In the genomic region with DNA sequence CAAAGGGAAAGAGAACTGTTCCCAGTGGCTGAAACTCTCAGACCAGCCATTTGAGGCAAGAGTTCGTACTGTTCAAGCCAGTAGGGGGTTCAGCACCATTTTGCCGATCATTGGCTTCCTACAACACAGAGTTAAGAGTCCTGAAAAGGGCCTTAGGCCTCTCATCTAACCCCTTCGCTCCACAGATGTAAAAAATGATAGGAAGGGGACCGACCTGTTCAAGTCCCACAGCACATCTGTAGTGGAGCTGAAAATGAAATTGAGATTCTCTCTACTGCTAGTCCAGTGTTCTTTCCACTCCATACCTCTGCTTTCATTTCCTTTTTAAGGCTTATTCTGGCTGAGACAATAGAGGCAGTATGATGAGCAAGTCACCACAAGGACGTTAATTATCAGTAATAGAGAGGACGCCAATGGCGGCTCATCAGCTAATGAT, we compare ENCODE assay signal across 9 cellular contexts. TPM values are rescaled to one million over a fixed set of nuclear protein-coding genes. Genes with fewer than 3 reads are reported as not detected.
A peak's percentile ranks its signal among the peaks of the same experiment; 100 is the strongest.
DNase-seq lines count a peak whose midpoint lies in the region; ATAC-seq and TF ChIP-seq lines count a peak whose summit lies in the region.
"Had no signal": no experiment of that assay in that cellular context is flagged by ENCODE, and none has a peak within 500 bp of the region (broad histone marks: within the 10 kb centered on the region; RNA-seq: fewer than 3 reads in every experiment).

No MANE protein-coding gene starts in this region.

- no peak for DNase-seq in AG04449 (ENCODE audit: low read depth, low spot score)
- DNase-seq in SK-MEL-5 (ENCODE audit: low read depth, low spot score): peak; percentile 53
- DNase-seq in left lung: no peak
- no peak for DNase-seq in stimulated activated naive CD4-positive, alpha-beta T cell (lab: John Stamatoyannopoulos, UW)
- no peak for DNase-seq in activated CD4-positive, alpha-beta T cell treated with anti-CD3 and anti-CD28 coated beads for 36 hours
- DNase-seq in kidney glomerular epithelial cell (lab: John Stamatoyannopoulos, UW): no peak
- no peak for DNase-seq in effector CD4-positive, alpha-beta T cell

- POLR2A ChIA-PET in AG04449 (lab: Yijun Ruan, JAX): interaction anchor here (0.6 to 2.1 kb wide), 5 partner anchors 10 to 64 kb away, joined by 3 to 8 read pairs (median 5); no protein-coding TSS in a partner anchor
- POLR2A ChIA-PET in activated CD4-positive, alpha-beta T cell treated with anti-CD3 and anti-CD28 coated beads for 36 hours (lab: Charles Lee): no interaction called here

- no peaks in the 10 kb centered on the region for H3K4me1 ChIP-seq in left lung

- peak overlapping the region; percentile 85 for H3K4me3 ChIP-seq in AG04449 (ENCODE audit: low read depth, low read length)
- H3K4me3 ChIP-seq in left lung: peak overlapping the region; percentile 19 to 29

- H3K9me3 Mint-ChIP-seq in activated CD4-positive, alpha-beta T cell treated with anti-CD3 and anti-CD28 coated beads for 36 hours (ENCODE audit: low read depth): no peaks in the 10 kb centered on the region

- no peaks in the 10 kb centered on the region for H3K9me3 ChIP-seq in left lung
- H3K9me3 ChIP-seq: neutrophil had no signal

- in situ Hi-C loops in SK-MEL-5 (cut with HindIII; ENCODE audit: low pct_unique_long_range_greater_than_20kb, low sequenced_read_pairs): no loop called here

- no peaks in the 10 kb centered on the region for H3K36me3 Mint-ChIP-seq in activated CD4-positive, alpha-beta T cell treated with anti-CD3 and anti-CD28 coated beads for 36 hours (ENCODE audit: low read depth)

- TF ChIP-seq CTCF in AG04449 (IDR thresholded peaks at IDR 0.05; ENCODE audit: insufficient read depth, low read length, missing control alignments) (peak; percentile 33), left lung (IDR thresholded peaks at IDR 0.05) (no peak)

- peak; percentile 60 for ATAC-seq in GM21526 (IDR thresholded peaks at IDR 0.05; ENCODE audit: low FRiP score, unreplicated experiment)
- no peak for ATAC-seq in left lung
- no peak for ATAC-seq in activated CD4-positive, alpha-beta T cell treated with anti-CD3 and anti-CD28 coated beads for 36 hours

- H3K4me3 Mint-ChIP-seq in activated CD4-positive, alpha-beta T cell treated with anti-CD3 and anti-CD28 coated beads for 36 hours: no peak overlapping the region

- peaks cover 2% of the 10 kb centered on the region for H3K27me3 Mint-ChIP-seq in activated CD4-positive, alpha-beta T cell treated with anti-CD3 and anti-CD28 coated beads for 36 hours

- H3K36me3 ChIP-seq in left lung: no peaks in the 10 kb centered on the region
- H3K36me3 ChIP-seq: neutrophil had no signal

- intact Hi-C loops in left lung (cut with DNase I): no loop called here
- intact Hi-C loops in activated CD4-positive, alpha-beta T cell treated with anti-CD3 and anti-CD28 coated beads for 36 hours (cut with DNase I, micrococcal nuclease): no loop called here

- H3K27me3 ChIP-seq in left lung: no peaks in the 10 kb centered on the region

- no peaks in the 10 kb centered on the region for H3K4me1 Mint-ChIP-seq in activated CD4-positive, alpha-beta T cell treated with anti-CD3 and anti-CD28 coated beads for 36 hours

- CTCF ChIA-PET in AG04449 (lab: Yijun Ruan, JAX): interaction anchor here (0.9 to 11.6 kb wide), 8 partner anchors 9 to 121 kb away, joined by 3 to 102 read pairs (median 4); no protein-coding TSS in a partner anchor
- CTCF ChIA-PET in activated CD4-positive, alpha-beta T cell treated with anti-CD3 and anti-CD28 coated beads for 36 hours (lab: Charles Lee): no interaction called here

- H3K27ac Mint-ChIP-seq in activated CD4-positive, alpha-beta T cell treated with anti-CD3 and anti-CD28 coated beads for 36 hours: no peak overlapping the region

- H3K27ac ChIP-seq in left lung: peak overlapping the region; percentile 58 to 84
- H3K27ac ChIP-seq: neutrophil had no signal

RNA-seq across cellular contexts. Expression of a gene that starts 1.1 kb away (rescaled TPM):
- total RNA-seq in SK-MEL-5 (2014; rRNA removed; shearing (Covaris generic)): 31.2 and 32.8 TPM in 2 replicates
- 34.9 and 48.6 TPM in 2 replicates for polyA plus RNA-seq in SK-MEL-5 (2015; cell fraction: cytosol; rRNA removed)
- 53.8 and 55.6 TPM in 2 replicates for polyA plus RNA-seq in SK-MEL-5 (2015; cell fraction: nucleus; rRNA removed)
- 10 to 100 TPM; 47.1 to 47.6 TPM for total RNA-seq in left lung
- total RNA-seq in activated CD4-positive, alpha-beta T cell treated with anti-CD3 and anti-CD28 coated beads for 36 hours: under 1 TPM; 0.21 to 0.23 TPM

Comparison
In these comparisons a context has a peak if more than half of its experiments do, and no peak if none do; other contexts are left out.
1. RNA of a gene that starts 1.1 kb away (total RNA-seq): 47.1 to 47.6 TPM in left lung and 31.2 to 32.8 TPM in SK-MEL-5; 0.21 to 0.23 TPM in activated CD4-positive, alpha-beta T cell treated with anti-CD3 and anti-CD28 coated beads for 36 hours; every median in the first group is over 10 times any median in the second.